14 cellular contexts compared by ENCODE assay signal in genomic region chr16:971981-972315, GRCh38. TPM values are rescaled to one million over a fixed set of nuclear protein-coding genes. Genes with fewer than 3 reads are reported as not detected.
A peak's percentile ranks its signal among the peaks of the same experiment; 100 is the strongest.
DNase-seq lines count a peak whose midpoint lies in the region; ATAC-seq lines count a peak whose summit lies in the region.
"Had no signal": no experiment of that assay in that cellular context is flagged by ENCODE, and none has a peak within 500 bp of the region (broad histone marks: within the 10 kb centered on the region; RNA-seq: fewer than 3 reads in every experiment).

No MANE protein-coding gene starts in this region.

- H3K4me3 ChIP-seq in mesenchymal stem cell (ENCODE audit: insufficient read depth in 1 of 2, low read depth in 1 of 2, low read length in 2 of 2): no peak overlapping the region

- H3K23ac ChIP-seq in mesenchymal stem cell (ENCODE audit: low read length in 2 of 2): no peak overlapping the region

- no peak overlapping the region for H2BK15ac ChIP-seq in mesenchymal stem cell (ENCODE audit: low read depth, poor library complexity, severe bottlenecking)

- no peak overlapping the region for H3K18ac ChIP-seq in mesenchymal stem cell (ENCODE audit: low read depth in 1 of 2, low read length in 2 of 2)

- peaks cover 27% of the 10 kb centered on the region for H3K36me3 Mint-ChIP-seq in activated T-cell treated with anti-CD3 and anti-CD28 coated beads, Interleukin-2, amount 50 U/mL, for 24 hours (ENCODE audit: low read depth)
- no peaks in the 10 kb centered on the region for H3K36me3 Mint-ChIP-seq in T-helper 17 cell (ENCODE audit: low read depth)
- peaks cover 15% of the 10 kb centered on the region for H3K36me3 Mint-ChIP-seq in stimulated activated memory B cell treated with anti-CD40 and anti-IgM and Interleukin-4, amounts not matched to agents 10 μg/mL and 1 μg/mL and 100 μg/mL, for 72 hours

- H2BK120ac ChIP-seq in mesenchymal stem cell (ENCODE audit: low read depth, low read length): no peak overlapping the region

- H3K9me3 ChIP-seq in T-helper 17 cell (ENCODE audit: control insufficient read depth, low read length, poor library complexity, severe bottlenecking): no peaks in the 10 kb centered on the region
- H3K9me3 ChIP-seq in mesenchymal stem cell (ENCODE audit: control insufficient read depth, low read length): no peaks in the 10 kb centered on the region
- H3K9me3 ChIP-seq: sigmoid colon had no signal

- H2AK5ac ChIP-seq in mesenchymal stem cell (ENCODE audit: low read length, severe bottlenecking): no peak overlapping the region

- H3K27me3 Mint-ChIP-seq in activated T-cell treated with anti-CD3 and anti-CD28 coated beads, Interleukin-2, amount 50 U/mL, for 24 hours: peaks cover 2% of the 10 kb centered on the region
- H3K27me3 Mint-ChIP-seq in T-helper 17 cell: no peaks in the 10 kb centered on the region
- peaks cover 13% of the 10 kb centered on the region for H3K27me3 Mint-ChIP-seq in stimulated activated memory B cell treated with anti-CD40 and anti-IgM and Interleukin-4, amounts not matched to agents 10 μg/mL and 1 μg/mL and 100 μg/mL, for 72 hours

- intact Hi-C loops in left cardiac atrium (cut with DNase I): no loop called here

- H2BK5ac ChIP-seq in mesenchymal stem cell (ENCODE audit: low read depth, low read length, poor library complexity, severe bottlenecking): no peak overlapping the region

- no peak overlapping the region for H2BK12ac ChIP-seq in mesenchymal stem cell (ENCODE audit: low read length in 2 of 2)

- H3K27ac ChIP-seq in mesenchymal stem cell (ENCODE audit: low read length, poor library complexity, severe bottlenecking): no peak overlapping the region

- peaks cover 12% of the 10 kb centered on the region for H3K4me1 ChIP-seq in mesenchymal stem cell (ENCODE audit: control insufficient read depth, insufficient read depth, low read depth, low read length)

- no peak for DNase-seq in activated T-cell treated with anti-CD3 and anti-CD28 coated beads, Interleukin-2, amount 50 U/mL, for 24 hours
- DNase-seq in activated T-cell treated with anti-CD3 and anti-CD28 coated beads for 4 hours (no peak), T-helper 17 cell (no peak), inferior parietal cortex (ENCODE audit: extremely low spot score) (peak; percentile 11), mesenchymal stem cell (no peak), left cardiac atrium (no peak), NCI-H2171 treated with DMSO at 0.1 percent for 48 hours (lab: John Stamatoyannopoulos, UW) (no peak)
- DNase-seq: activated CD4-positive, alpha-beta T cell treated with anti-CD3 and anti-CD28 coated beads for 48 hours; Karpas-422; left ventricle myocardium superior; NCI-H1436; NCI-H226; sigmoid colon had no signal

- H3K4ac ChIP-seq in mesenchymal stem cell (ENCODE audit: low read depth in 1 of 2, low read length in 2 of 2): no peak overlapping the region

- peaks cover 5% of the 10 kb centered on the region for H3K79me1 ChIP-seq in mesenchymal stem cell (replicated peaks; ENCODE audit: low read length, poor library complexity, severe bottlenecking)

- H2AFZ ChIP-seq in mesenchymal stem cell (ENCODE audit: low read depth, low read length): no peak overlapping the region

- H3K14ac ChIP-seq in mesenchymal stem cell (ENCODE audit: low read length in 2 of 2): no peak overlapping the region

- ATAC-seq in T-helper 17 cell (no peak), left cardiac atrium (no peak)
- ATAC-seq in stimulated activated memory B cell treated with anti-CD40 and anti-IgM and Interleukin-4, amounts not matched to agents 10 μg/mL and 1 μg/mL and 100 μg/mL, for 72 hours: no peak

- peaks cover 4 to 25% of the 10 kb centered on the region in 2 experiments for H3K27me3 ChIP-seq in mesenchymal stem cell (ENCODE audit: control insufficient read depth in 1 of 2, insufficient read depth in 1 of 2, low read length in 2 of 2)
- H3K27me3 ChIP-seq: sigmoid colon had no signal

- peak overlapping the region; percentile 65 for H3K27ac Mint-ChIP-seq in activated T-cell treated with anti-CD3 and anti-CD28 coated beads, Interleukin-2, amount 50 U/mL, for 24 hours
- no peak overlapping the region for H3K27ac Mint-ChIP-seq in T-helper 17 cell
- no peak overlapping the region for H3K27ac Mint-ChIP-seq in stimulated activated memory B cell treated with anti-CD40 and anti-IgM and Interleukin-4, amounts not matched to agents 10 μg/mL and 1 μg/mL and 100 μg/mL, for 72 hours

- H3K36me3 ChIP-seq in mesenchymal stem cell (ENCODE audit: control insufficient read depth in 1 of 2, insufficient read depth in 2 of 2, low read depth in 1 of 2, low read length in 2 of 2): peaks cover 8 to 10% of the 10 kb centered on the region in 2 experiments

- no peak overlapping the region for H4K8ac ChIP-seq in mesenchymal stem cell (ENCODE audit: low read length)

- H3K9ac ChIP-seq in mesenchymal stem cell (ENCODE audit: low read length): no peak overlapping the region

- H3K4me2 ChIP-seq in mesenchymal stem cell (ENCODE audit: low read length, poor library complexity, severe bottlenecking): no peak overlapping the region

- no peak overlapping the region for H4K91ac ChIP-seq in mesenchymal stem cell (ENCODE audit: low read length)

- WGBS in mesenchymal stem cell: 94% methylated on average over 8 of the region's 8 CpGs

- H3K4me3 Mint-ChIP-seq in activated T-cell treated with anti-CD3 and anti-CD28 coated beads, Interleukin-2, amount 50 U/mL, for 24 hours: no peak overlapping the region
- peak overlapping the region; percentile 80 for H3K4me3 Mint-ChIP-seq in T-helper 17 cell
- H3K4me3 Mint-ChIP-seq in stimulated activated memory B cell treated with anti-CD40 and anti-IgM and Interleukin-4, amounts not matched to agents 10 μg/mL and 1 μg/mL and 100 μg/mL, for 72 hours: peak overlapping the region; percentile 29

- H3K9me3 Mint-ChIP-seq in activated T-cell treated with anti-CD3 and anti-CD28 coated beads, Interleukin-2, amount 50 U/mL, for 24 hours: no peaks in the 10 kb centered on the region
- peaks cover 4% of the 10 kb centered on the region for H3K9me3 Mint-ChIP-seq in stimulated activated memory B cell treated with anti-CD40 and anti-IgM and Interleukin-4, amounts not matched to agents 10 μg/mL and 1 μg/mL and 100 μg/mL, for 72 hours

- H3K4me1 Mint-ChIP-seq in activated T-cell treated with anti-CD3 and anti-CD28 coated beads, Interleukin-2, amount 50 U/mL, for 24 hours (ENCODE audit: low read depth): peaks cover 31% of the 10 kb centered on the region
- H3K4me1 Mint-ChIP-seq in T-helper 17 cell: peaks cover 5% of the 10 kb centered on the region
- H3K4me1 Mint-ChIP-seq in stimulated activated memory B cell treated with anti-CD40 and anti-IgM and Interleukin-4, amounts not matched to agents 10 μg/mL and 1 μg/mL and 100 μg/mL, for 72 hours: peaks cover 11% of the 10 kb centered on the region

RNA-seq across cellular contexts. Expression of gene LMF1, which starts 1.2 kb away (rescaled TPM):
- total RNA-seq in T-helper 17 cell: 10 to 100 TPM; 44.4 to 45.6 TPM
- 4.3 TPM for polyA plus RNA-seq in mesenchymal stem cell (2013, experiment 1 of 2)
- polyA plus RNA-seq in mesenchymal stem cell (2013, experiment 2 of 2): 5.4 TPM
- 10 to 100 TPM; 11.9 to 12.0 TPM for total RNA-seq in left cardiac atrium

RNA-seq across cellular contexts. Expression of gene SOX8, which starts 9.6 kb away (rescaled TPM):
- 1 to 10 TPM; 1.1 to 3.1 TPM for total RNA-seq in T-helper 17 cell
- polyA plus RNA-seq in mesenchymal stem cell (2013, experiment 1 of 2): 0.15 TPM
- 0.08 TPM for polyA plus RNA-seq in mesenchymal stem cell (2013, experiment 2 of 2)
- total RNA-seq in left cardiac atrium: 1 to 10 TPM; 1.3 to 3.0 TPM
